ENCODE assay signal across 10 cellular contexts in the genomic region with DNA sequence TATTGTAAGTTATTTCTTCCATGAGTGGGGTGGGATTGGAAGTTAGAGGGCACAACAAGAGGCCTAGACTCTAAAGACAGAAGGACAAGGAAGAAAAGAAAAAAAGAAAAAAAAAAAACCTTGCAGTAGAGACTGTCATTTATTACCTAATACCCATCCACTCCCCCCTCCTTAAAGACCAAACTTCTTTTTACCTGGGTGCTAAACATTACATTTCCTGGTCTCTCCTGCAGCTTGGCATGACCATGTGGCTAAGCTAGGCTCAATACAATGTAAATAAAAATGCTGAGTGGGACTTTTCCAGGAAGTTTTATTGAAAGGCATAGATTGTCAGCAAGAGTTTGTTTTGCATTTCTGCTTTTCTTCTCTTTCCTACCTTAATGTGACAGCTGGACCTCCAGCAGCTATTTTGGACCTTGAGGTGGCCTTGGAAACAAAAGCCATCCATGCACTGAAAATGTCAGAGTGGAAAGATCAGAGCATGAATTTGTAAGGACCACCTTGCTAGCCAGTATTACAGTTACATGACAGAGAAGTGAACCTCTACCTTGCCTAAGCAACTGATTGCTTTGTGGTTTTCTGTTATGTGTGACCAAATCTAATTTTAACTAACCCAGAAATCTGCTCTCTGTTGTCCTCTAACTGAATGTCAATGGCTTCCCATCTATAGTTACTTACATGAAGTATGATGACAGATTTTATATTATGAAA.
DNase-seq lines count a peak whose midpoint lies in the region; ATAC-seq and TF ChIP-seq lines count a peak whose summit lies in the region.
"Had no signal": no experiment of that assay in that cellular context is flagged by ENCODE, and none has a peak within 500 bp of the region (broad histone marks: within the 10 kb centered on the region; RNA-seq: fewer than 3 reads in every experiment).

No MANE protein-coding gene starts in this region.

- peaks cover 57% of the 10 kb centered on the region for H3K4me1 Mint-ChIP-seq in activated naive CD8-positive, alpha-beta T cell treated with anti-CD3 and anti-CD28 coated beads, Interleukin-2, amount 10 ng/mL, durations not matched to agents 7 days and 5 days
- H3K4me1 Mint-ChIP-seq in progenitor cell of endocrine pancreas (ENCODE audit: low read depth) = peaks cover 10% of the 10 kb centered on the region

- intact Hi-C loops in sciatic nerve (cut with DNase I) = no loop called here

- peaks cover 24% of the 10 kb centered on the region for H3K36me3 Mint-ChIP-seq in activated naive CD8-positive, alpha-beta T cell treated with anti-CD3 and anti-CD28 coated beads, Interleukin-2, amount 10 ng/mL, durations not matched to agents 7 days and 5 days
- no peaks in the 10 kb centered on the region for H3K36me3 Mint-ChIP-seq in progenitor cell of endocrine pancreas (ENCODE audit: insufficient read depth)

- peaks cover 11% of the 10 kb centered on the region for H3K9me3 Mint-ChIP-seq in activated naive CD8-positive, alpha-beta T cell treated with anti-CD3 and anti-CD28 coated beads, Interleukin-2, amount 10 ng/mL, durations not matched to agents 7 days and 5 days
- peaks cover 6% of the 10 kb centered on the region for H3K9me3 Mint-ChIP-seq in progenitor cell of endocrine pancreas (ENCODE audit: low read depth)

- POLR2A ChIA-PET in activated naive CD8-positive, alpha-beta T cell treated with anti-CD3 and anti-CD28 coated beads, Interleukin-2, amount 10 ng/mL, durations not matched to agents 7 days and 5 days (lab: Charles Lee) = interaction anchor here (0.7 to 2.6 kb wide), 5 partner anchors 8 to 1549 kb away, joined by 3 to 15 read pairs (median 4); no protein-coding TSS in a partner anchor

- H3K27me3 Mint-ChIP-seq in activated naive CD8-positive, alpha-beta T cell treated with anti-CD3 and anti-CD28 coated beads, Interleukin-2, amount 10 ng/mL, durations not matched to agents 7 days and 5 days = no peaks in the 10 kb centered on the region
- peaks cover 17% of the 10 kb centered on the region for H3K27me3 Mint-ChIP-seq in progenitor cell of endocrine pancreas

- peak overlapping the region; percentile 81 for H3K27ac Mint-ChIP-seq in activated naive CD8-positive, alpha-beta T cell treated with anti-CD3 and anti-CD28 coated beads, Interleukin-2, amount 10 ng/mL, durations not matched to agents 7 days and 5 days
- H3K27ac Mint-ChIP-seq in progenitor cell of endocrine pancreas = no peak overlapping the region

- DNase-seq in activated naive CD8-positive, alpha-beta T cell treated with anti-CD3 and anti-CD28 coated beads, Interleukin-2, amount 10 ng/mL, durations not matched to agents 7 days and 5 days = no peak
- DNase-seq in sciatic nerve (ENCODE audit: low spot score) = no peak
- DNase-seq in iPS-NIHi7 (ENCODE audit: extremely low spot score) = no peak
- DNase-seq in progenitor cell of endocrine pancreas (ENCODE audit: low spot score, unreplicated experiment) = no peak
- no peak for DNase-seq in dedifferentiated amniotic fluid mesenchymal stem cell (ENCODE audit: extremely low spot score)
- DNase-seq: NCI-H2029, right cardiac atrium had no signal

- TF ChIP-seq CTCF in progenitor cell of endocrine pancreas (IDR thresholded peaks at IDR 0.05; ENCODE audit: unreplicated experiment) = no peak

- H3K4me3 Mint-ChIP-seq in activated naive CD8-positive, alpha-beta T cell treated with anti-CD3 and anti-CD28 coated beads, Interleukin-2, amount 10 ng/mL, durations not matched to agents 7 days and 5 days = peak overlapping the region; percentile 53
- H3K4me3 Mint-ChIP-seq in progenitor cell of endocrine pancreas (ENCODE audit: low read depth) = no peak overlapping the region

- ATAC-seq in GM18517 (IDR thresholded peaks at IDR 0.05; ENCODE audit: unreplicated experiment) (peak; percentile 94), GM21515 (IDR thresholded peaks at IDR 0.05; ENCODE audit: unreplicated experiment) (peak; percentile 90), HG03378 (IDR thresholded peaks at IDR 0.05; ENCODE audit: unreplicated experiment) (peak; percentile 93), sciatic nerve (no peak)
- ATAC-seq in activated naive CD8-positive, alpha-beta T cell treated with anti-CD3 and anti-CD28 coated beads, Interleukin-2, amount 10 ng/mL, durations not matched to agents 7 days and 5 days (ENCODE audit: low read depth) = peak; percentile 73
- ATAC-seq: right cardiac atrium had no signal
